Comparison of ENCODE assay signal across 14 cellular contexts in the genomic region with DNA sequence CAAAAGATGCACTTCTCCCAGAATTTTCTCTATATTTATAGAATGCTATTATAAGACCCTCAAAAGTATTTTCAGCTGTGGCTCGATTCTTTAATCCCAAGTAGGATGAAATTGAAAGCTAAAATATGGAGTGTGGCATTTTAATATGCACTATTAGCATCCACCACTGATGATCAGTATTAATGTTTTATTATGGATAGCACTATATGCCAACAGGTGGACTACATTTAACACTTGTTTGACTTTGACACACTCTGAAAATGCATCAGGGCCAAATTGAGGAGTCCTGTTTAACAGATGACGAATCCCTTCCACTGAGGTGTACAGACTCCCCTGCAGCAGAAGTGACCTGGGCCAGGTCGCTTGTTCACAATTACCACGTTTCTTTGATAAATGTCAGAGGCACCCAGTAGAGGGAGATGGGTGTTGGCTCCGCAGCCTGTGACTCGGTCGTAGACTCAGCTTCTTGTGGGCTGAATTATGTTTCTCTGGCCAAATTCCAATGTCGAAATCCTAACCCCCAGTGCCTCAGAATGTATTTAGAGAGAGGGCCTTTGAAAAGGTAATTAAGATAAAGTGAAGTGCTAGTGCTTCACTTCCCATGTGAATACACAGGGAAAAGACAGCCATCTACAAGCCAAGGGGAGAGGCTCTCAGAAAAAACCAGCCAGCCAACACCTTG. TPM values are rescaled to one million over a fixed set of nuclear protein-coding genes. Genes with fewer than 3 reads are reported as not detected.
DNase-seq lines count a peak whose midpoint lies in the region; ATAC-seq and TF ChIP-seq lines count a peak whose summit lies in the region.
"Had no signal": no experiment of that assay in that cellular context is flagged by ENCODE, and none has a peak within 500 bp of the region (broad histone marks: within the 10 kb centered on the region; RNA-seq: fewer than 3 reads in every experiment).

No MANE protein-coding gene starts in this region.

- TF ChIP-seq CTCF in choroid plexus epithelial cell (conservative IDR thresholded peaks at IDR 0.05; ENCODE audit: low read depth, low read length) = no peak
- TF ChIP-seq CTCF in progenitor cell of endocrine pancreas (IDR thresholded peaks at IDR 0.05; ENCODE audit: unreplicated experiment) = peak; percentile 18

- in situ Hi-C loops in HAP-1 (cut with MboI; ENCODE audit: low sequenced_read_pairs) = no loop called here

- H3K4me3 ChIP-seq in HAP-1 (no peak overlapping the region), choroid plexus epithelial cell (ENCODE audit: low read depth, low read length) (no peak overlapping the region)
- H3K4me3 ChIP-seq: GM12878 had no signal

- H3K4me3 Mint-ChIP-seq in progenitor cell of endocrine pancreas (ENCODE audit: low read depth) = no peak overlapping the region

- H3K27me3 ChIP-seq in HAP-1 (ENCODE audit: low read depth) = no peaks in the 10 kb centered on the region

- H3K27me3 Mint-ChIP-seq in progenitor cell of endocrine pancreas = peaks cover 3% of the 10 kb centered on the region

- H3K4me1 ChIP-seq in HAP-1 = peaks cover 12% of the 10 kb centered on the region

- H3K27ac Mint-ChIP-seq in progenitor cell of endocrine pancreas = peak overlapping the region; percentile 69
- H3K27ac Mint-ChIP-seq: activated T-helper 2 cell treated with anti-CD3 and anti-CD28 coated beads, Interferon-gamma antibody, Interleukin-2, Interleukin-4, amounts not matched to agents 10 μg/mL and 5 μg/mL and 100 μg/mL, durations not matched to agents 14 hours and 24 hours and 36 hours had no signal

- DNase-seq in HAP-1 (ENCODE audit: low spot score in 2 of 2) (peak; percentile 64 to 72), NCI-H2029 treated with DMSO at 0.1 percent for 48 hours (lab: John Stamatoyannopoulos, UW) (peak; percentile 81), choroid plexus epithelial cell (ENCODE audit: low read depth) (peak; percentile 19), progenitor cell of endocrine pancreas (ENCODE audit: low spot score, unreplicated experiment) (no peak), putamen (ENCODE audit: low spot score) (no peak)
- DNase-seq in stimulated activated CD4-positive, alpha-beta T cell treated with anti-CD3 and anti-CD28 coated beads, Interleukin-4, amount 100 ng/mL, for 1 hour = no peak
- DNase-seq: NCI-H1694 treated with DMSO at 0.1 percent for 48 hours, retina had no signal

- H3K36me3 ChIP-seq in HAP-1 (replicated peaks) = no peaks in the 10 kb centered on the region

- ATAC-seq in GM18858 (IDR thresholded peaks at IDR 0.05; ENCODE audit: unreplicated experiment) (no peak), GM21717 (IDR thresholded peaks at IDR 0.05; ENCODE audit: unreplicated experiment) (no peak)
- ATAC-seq: activated CD4-positive, CD25-positive, alpha-beta regulatory T cell treated with anti-CD3 and anti-CD28 coated beads, Interleukin-2, amount 50 U/mL, for 24 hours; GM12878 had no signal

- no peaks in the 10 kb centered on the region for H3K9me3 Mint-ChIP-seq in progenitor cell of endocrine pancreas (ENCODE audit: low read depth)
- H3K9me3 Mint-ChIP-seq: activated T-helper 2 cell treated with anti-CD3 and anti-CD28 coated beads, Interferon-gamma antibody, Interleukin-2, Interleukin-4, amounts not matched to agents 10 μg/mL and 5 μg/mL and 100 μg/mL, durations not matched to agents 14 hours and 24 hours and 36 hours had no signal

- no peaks in the 10 kb centered on the region for H3K9me3 ChIP-seq in HAP-1

- H3K36me3 Mint-ChIP-seq in progenitor cell of endocrine pancreas (ENCODE audit: insufficient read depth) = no peaks in the 10 kb centered on the region

- peaks cover 21% of the 10 kb centered on the region for H3K4me1 Mint-ChIP-seq in progenitor cell of endocrine pancreas (ENCODE audit: low read depth)

RNA-seq across cellular contexts. Expression of a gene that starts 48.1 kb away (rescaled TPM):
- 8.9 and 9.5 TPM in 2 replicates for total RNA-seq in progenitor cell of endocrine pancreas
- total RNA-seq: activated T-helper 2 cell treated with anti-CD3 and anti-CD28 coated beads, Interferon-gamma antibody, Interleukin-2, Interleukin-4, amounts not matched to agents 10 μg/mL and 5 μg/mL and 100 μg/mL, durations not matched to agents 14 hours and 24 hours and 36 hours; lung microvascular endothelial cell had no signal

Comparison
In these comparisons a context has a peak if more than half of its experiments do, and no peak if none do; other contexts are left out.
1. DNase-seq: peak in HAP-1 (2 of 2), NCI-H2029 treated with DMSO at 0.1 percent for 48 hours (single experiment) and choroid plexus epithelial cell (single experiment); none in progenitor cell of endocrine pancreas (single experiment), stimulated activated CD4-positive, alpha-beta T cell treated with anti-CD3 and anti-CD28 coated beads, Interleukin-4, amount 100 ng/mL, for 1 hour (single experiment) and putamen (single experiment).